7 cellular contexts compared by ENCODE assay signal in genomic region chr7:106462365-106462859, GRCh38.
A peak's percentile ranks its signal among the peaks of the same experiment; 100 is the strongest.
DNase-seq lines count a peak whose midpoint lies in the region; TF ChIP-seq lines count a peak whose summit lies in the region.

No MANE protein-coding gene starts in this region.

- no peak overlapping the region for H3K27ac Mint-ChIP-seq in nephron

- H3K9me3 Mint-ChIP-seq in nephron = peaks cover 9% of the 10 kb centered on the region

- DNase-seq in EH (ENCODE audit: low read depth) = peak; percentile 56
- peak; percentile 67 for DNase-seq in HT1080 (ENCODE audit: low read depth)
- DNase-seq in RKO (ENCODE audit: low spot score) = peak; percentile 63
- DNase-seq in erythroblast (lab: John Stamatoyannopoulos, UW) = peak; percentile 17 to 60
- DNase-seq in NCI-H187 (lab: John Stamatoyannopoulos, UW) = no peak
- no peak for DNase-seq in effector CD4-positive, alpha-beta T cell

- peak; percentile 48 to 58 (median 55) for TF ChIP-seq CTCF in nephron (IDR thresholded peaks at IDR 0.05; ENCODE audit: unreplicated experiment in 3 of 3)

- no peak for TF ChIP-seq POLR2A in erythroblast (IDR thresholded peaks at IDR 0.05; ENCODE audit: low read length)

- H3K4me1 Mint-ChIP-seq in nephron = peaks cover 10% of the 10 kb centered on the region

- no peaks in the 10 kb centered on the region for H3K36me3 Mint-ChIP-seq in nephron (ENCODE audit: low read depth)

- H3K27me3 Mint-ChIP-seq in nephron (ENCODE audit: low read depth) = no peaks in the 10 kb centered on the region

- no peak overlapping the region for H3K4me3 Mint-ChIP-seq in nephron

Comparison
In these comparisons a context has a peak if more than half of its experiments do, and no peak if none do; other contexts are left out.
1. DNase-seq: peak in EH (single experiment), HT1080 (single experiment), RKO (single experiment) and erythroblast (2 of 2); none in NCI-H187 (0 of 2) and effector CD4-positive, alpha-beta T cell (single experiment).